Comparison of ENCODE assay signal across 26 cellular contexts in the genomic region with DNA sequence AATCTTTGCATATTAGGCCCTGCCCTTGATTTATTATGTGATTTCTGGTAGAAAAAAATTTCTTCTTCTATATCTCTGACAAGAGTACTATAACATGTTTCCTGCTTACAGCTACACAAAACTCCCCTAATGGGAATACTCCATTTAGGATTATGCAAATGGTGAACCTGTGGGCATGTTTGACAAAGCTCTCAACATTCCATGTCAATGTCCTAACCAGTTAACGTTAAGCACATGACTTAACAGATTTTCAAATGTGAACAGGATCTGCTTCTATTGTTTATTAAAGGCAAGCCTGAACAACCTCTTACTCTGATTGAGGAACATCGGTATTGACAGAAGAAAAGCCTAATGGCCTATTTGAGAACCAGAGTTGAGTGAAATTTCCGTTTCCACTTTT.
DNase-seq lines count a peak whose midpoint lies in the region; ATAC-seq and TF ChIP-seq lines count a peak whose summit lies in the region.
"Had no signal": no experiment of that assay in that cellular context is flagged by ENCODE, and none has a peak within 500 bp of the region (broad histone marks: within the 10 kb centered on the region; RNA-seq: fewer than 3 reads in every experiment).

No MANE protein-coding gene starts in this region.

- H3K27me3 Mint-ChIP-seq in glutamatergic neuron (ENCODE audit: unreplicated experiment), result peaks cover 1% of the 10 kb centered on the region
- H3K27me3 Mint-ChIP-seq in activated CD4-positive, alpha-beta memory T cell treated with anti-CD3 and anti-CD28 coated beads for 36 hours, result no peaks in the 10 kb centered on the region
- H3K27me3 Mint-ChIP-seq: T-cell had no signal

- no peak overlapping the region for H3K4me3 ChIP-seq in lower lobe of right lung
- H3K4me3 ChIP-seq: heart right ventricle, mucosa of descending colon, Peyer's patch, SJCRH30, testis, vagina had no signal

- peaks cover 4% of the 10 kb centered on the region for H3K4me1 Mint-ChIP-seq in glutamatergic neuron (ENCODE audit: low read depth, unreplicated experiment)
- peaks cover 25% of the 10 kb centered on the region for H3K4me1 Mint-ChIP-seq in activated CD4-positive, alpha-beta memory T cell treated with anti-CD3 and anti-CD28 coated beads for 36 hours (ENCODE audit: low read depth)
- H3K4me1 Mint-ChIP-seq: nephron progenitor cell had no signal

- peak; percentile 86 for DNase-seq in DMS153 (lab: John Stamatoyannopoulos, UW)
- peak; percentile 21 for DNase-seq in NCI-H1105 (lab: John Stamatoyannopoulos, UW)
- DNase-seq in RWPE1 (ENCODE audit: low spot score), result peak; percentile 2
- no peak for DNase-seq in lower lobe of right lung
- no peak for DNase-seq in kidney tubule cell (ENCODE audit: low spot score)
- DNase-seq in glutamatergic neuron, result no peak
- DNase-seq in SW 1271 (lab: John Stamatoyannopoulos, UW), result no peak
- no peak for DNase-seq in activated CD4-positive, alpha-beta memory T cell treated with anti-CD3 and anti-CD28 coated beads for 36 hours
- DNase-seq: activated gamma-delta T cell; C1 segment of cervical spinal cord; Caco-2; heart right ventricle; immature natural killer cell; left ventricle myocardium superior; mucosa of descending colon; NCI-H146; NCI-H345; nephron progenitor cell; Peyer's patch; SJCRH30; stimulated activated naive CD4-positive, alpha-beta T cell treated with Interleukin-2 at 50 U/mL for 16 hours; T-cell; testis had no signal

- TF ChIP-seq CTCF in RWPE1 (conservative IDR thresholded peaks at IDR 0.05; ENCODE audit: low read depth), result no peak
- no peak for TF ChIP-seq CTCF in lower lobe of right lung (IDR thresholded peaks at IDR 0.05)
- TF ChIP-seq CTCF in glutamatergic neuron (IDR thresholded peaks at IDR 0.05; ENCODE audit: partially characterized antibody, unreplicated experiment), result no peak

- no peaks in the 10 kb centered on the region for H3K36me3 Mint-ChIP-seq in glutamatergic neuron (ENCODE audit: unreplicated experiment)
- H3K36me3 Mint-ChIP-seq in activated CD4-positive, alpha-beta memory T cell treated with anti-CD3 and anti-CD28 coated beads for 36 hours, result peaks cover 2% of the 10 kb centered on the region
- H3K36me3 Mint-ChIP-seq: immature natural killer cell, T-cell had no signal

- H3K36me3 ChIP-seq in lower lobe of right lung, result no peaks in the 10 kb centered on the region
- H3K36me3 ChIP-seq: heart right ventricle, Peyer's patch, SJCRH30, vagina had no signal

- intact Hi-C loops in lower lobe of right lung (cut with DNase I), result no loop called here
- intact Hi-C loops in activated CD4-positive, alpha-beta memory T cell treated with anti-CD3 and anti-CD28 coated beads for 36 hours (cut with micrococcal nuclease), result no loop called here

- H3K27me3 ChIP-seq in lower lobe of right lung (ENCODE audit: low read depth), result no peaks in the 10 kb centered on the region
- H3K27me3 ChIP-seq: heart right ventricle, Peyer's patch, SJCRH30, testis, vagina had no signal

- no peaks in the 10 kb centered on the region for H3K9me3 Mint-ChIP-seq in glutamatergic neuron (ENCODE audit: unreplicated experiment)
- no peaks in the 10 kb centered on the region for H3K9me3 Mint-ChIP-seq in activated CD4-positive, alpha-beta memory T cell treated with anti-CD3 and anti-CD28 coated beads for 36 hours
- H3K9me3 Mint-ChIP-seq: immature natural killer cell, nephron progenitor cell, T-cell had no signal

- H3K9me3 ChIP-seq in lower lobe of right lung, result no peaks in the 10 kb centered on the region
- H3K9me3 ChIP-seq: Caco-2, mucosa of descending colon, Peyer's patch, SJCRH30, testis, vagina had no signal

- H3K27ac ChIP-seq in RWPE1 (no peak overlapping the region), lower lobe of right lung (no peak overlapping the region)
- H3K27ac ChIP-seq: heart right ventricle, Peyer's patch, SJCRH30, testis, vagina had no signal

- no peak overlapping the region for H3K27ac Mint-ChIP-seq in glutamatergic neuron (ENCODE audit: unreplicated experiment)
- no peak overlapping the region for H3K27ac Mint-ChIP-seq in activated CD4-positive, alpha-beta memory T cell treated with anti-CD3 and anti-CD28 coated beads for 36 hours
- H3K27ac Mint-ChIP-seq: nephron progenitor cell, T-cell had no signal

- peak; percentile 89 to 94 for ATAC-seq in lower lobe of right lung
- ATAC-seq: activated CD4-positive, CD25-positive, alpha-beta regulatory T cell treated with anti-CD3 and anti-CD28 coated beads, Interleukin-2, amount 50 U/mL, for 24 hours; heart right ventricle; left ventricle myocardium superior; mucosa of descending colon; sciatic nerve; T-cell had no signal

- POLR2A ChIA-PET in RWPE1 (lab: Yijun Ruan, JAX; ENCODE audit: low non-redundant PET), result no interaction called here
- POLR2A ChIA-PET in activated CD4-positive, alpha-beta memory T cell treated with anti-CD3 and anti-CD28 coated beads for 36 hours (lab: Charles Lee), result no interaction called here

- H3K4me1 ChIP-seq in lower lobe of right lung, result no peaks in the 10 kb centered on the region
- H3K4me1 ChIP-seq: Caco-2, heart right ventricle, Peyer's patch, SJCRH30, testis, vagina had no signal

- CTCF ChIA-PET in RWPE1 (lab: Yijun Ruan, JAX), result no interaction called here
- CTCF ChIA-PET in activated CD4-positive, alpha-beta memory T cell treated with anti-CD3 and anti-CD28 coated beads for 36 hours (lab: Charles Lee), result no interaction called here

- no peak overlapping the region for H3K4me3 Mint-ChIP-seq in glutamatergic neuron (ENCODE audit: unreplicated experiment)
- H3K4me3 Mint-ChIP-seq in activated CD4-positive, alpha-beta memory T cell treated with anti-CD3 and anti-CD28 coated beads for 36 hours, result no peak overlapping the region
- H3K4me3 Mint-ChIP-seq: immature natural killer cell, nephron progenitor cell, T-cell had no signal

Comparison
In these comparisons a context has a peak if more than half of its experiments do, and no peak if none do; other contexts are left out.
1. DNase-seq: peak in DMS153 (single experiment), NCI-H1105 (single experiment) and RWPE1 (single experiment); none in lower lobe of right lung (single experiment), kidney tubule cell (single experiment), glutamatergic neuron (single experiment), SW 1271 (0 of 2) and activated CD4-positive, alpha-beta memory T cell treated with anti-CD3 and anti-CD28 coated beads for 36 hours (single experiment).